Comparison of ENCODE assay signal across 13 cellular contexts in the genomic region with DNA sequence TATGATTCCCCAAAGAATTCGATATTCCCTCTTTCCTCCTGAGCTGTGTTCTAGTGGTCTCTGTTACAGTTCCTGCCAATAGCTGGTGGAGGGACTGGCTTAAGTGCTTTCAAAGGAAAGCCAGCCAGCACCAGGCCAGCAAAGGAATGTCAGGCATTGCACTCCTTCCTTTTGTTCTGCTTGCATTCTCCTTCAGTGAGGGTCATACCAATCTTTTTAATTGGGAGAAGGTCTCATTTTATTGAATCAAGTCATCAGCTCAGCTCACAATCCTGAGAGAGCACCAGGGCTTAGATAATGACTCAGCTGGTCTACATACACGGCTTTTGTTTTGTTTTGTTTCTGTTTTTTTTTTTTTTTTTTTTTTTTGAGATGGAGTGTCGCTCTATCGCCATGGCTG.
DNase-seq lines count a peak whose midpoint lies in the region; ATAC-seq and TF ChIP-seq lines count a peak whose summit lies in the region.
"Had no signal": no experiment of that assay in that cellular context is flagged by ENCODE, and none has a peak within 500 bp of the region (broad histone marks: within the 10 kb centered on the region; RNA-seq: fewer than 3 reads in every experiment).

No MANE protein-coding gene starts in this region.

- TF ChIP-seq CTCF in chondrocyte (IDR thresholded peaks at IDR 0.05): no peak

- no peaks in the 10 kb centered on the region for H3K27me3 Mint-ChIP-seq in chondrocyte (ENCODE audit: low read depth)

- DNase-seq in Caki2 (ENCODE audit: low read depth) (peak; percentile 62), M059J (ENCODE audit: low read depth) (peak; percentile 95), chondrocyte (ENCODE audit: low spot score) (no peak), NCI-H1092 treated with DMSO at 0.1 percent for 48 hours (lab: John Stamatoyannopoulos, UW) (no peak)
- DNase-seq: activated CD4-positive, alpha-beta memory T cell treated with anti-CD3 and anti-CD28 coated beads, Interleukin-2, amount 10 ng/mL, durations not matched to agents 7 days and 5 days; NCI-H524 treated with DMSO at 0.1 percent for 48 hours had no signal

- H3K27ac Mint-ChIP-seq in chondrocyte (ENCODE audit: unreplicated experiment): peak overlapping the region; percentile 90
- H3K27ac Mint-ChIP-seq: activated CD4-positive, alpha-beta memory T cell treated with anti-CD3 and anti-CD28 coated beads, Interleukin-2, amount 10 ng/mL, durations not matched to agents 7 days and 5 days; CD14-positive monocyte had no signal

- ATAC-seq in HG03342 (IDR thresholded peaks at IDR 0.05; ENCODE audit: unreplicated experiment): no peak
- no peak for ATAC-seq in GM18873 (IDR thresholded peaks at IDR 0.05; ENCODE audit: low FRiP score, unreplicated experiment)
- ATAC-seq in HG03432 (IDR thresholded peaks at IDR 0.05; ENCODE audit: unreplicated experiment): no peak

- peak overlapping the region; percentile 11 for H3K27ac ChIP-seq in mesodermal cell (ENCODE audit: low read depth, low read length, severe bottlenecking)
- H3K27ac ChIP-seq: psoas muscle had no signal

- no peaks in the 10 kb centered on the region for H3K9me3 Mint-ChIP-seq in chondrocyte (ENCODE audit: low read depth)
- H3K9me3 Mint-ChIP-seq: activated CD4-positive, alpha-beta memory T cell treated with anti-CD3 and anti-CD28 coated beads, Interleukin-2, amount 10 ng/mL, durations not matched to agents 7 days and 5 days; CD14-positive monocyte had no signal

- H3K9me3 ChIP-seq in mesodermal cell (ENCODE audit: control insufficient read depth, low read length): no peaks in the 10 kb centered on the region
- H3K9me3 ChIP-seq: psoas muscle had no signal

- in situ Hi-C loops in Caki2 (cut with HindIII; ENCODE audit: low pct_unique_long_range_greater_than_20kb, low sequenced_read_pairs): no loop called here

- peaks cover 27% of the 10 kb centered on the region for H3K36me3 Mint-ChIP-seq in chondrocyte (ENCODE audit: low read depth)
- H3K36me3 Mint-ChIP-seq: CD14-positive monocyte, IgD-negative memory B cell had no signal

- H3K36me3 ChIP-seq in mesodermal cell (ENCODE audit: control insufficient read depth, insufficient read depth, low read length): no peaks in the 10 kb centered on the region

- H3K4me3 ChIP-seq in mesodermal cell (ENCODE audit: extremely low read depth, insufficient read depth, low read length, poor library complexity, severe bottlenecking): no peak overlapping the region
- H3K4me3 ChIP-seq: psoas muscle had no signal

- peaks cover 38% of the 10 kb centered on the region for H3K4me1 Mint-ChIP-seq in chondrocyte (ENCODE audit: low read depth)
- H3K4me1 Mint-ChIP-seq: activated CD4-positive, alpha-beta memory T cell treated with anti-CD3 and anti-CD28 coated beads, Interleukin-2, amount 10 ng/mL, durations not matched to agents 7 days and 5 days; CD14-positive monocyte had no signal

- H3K4me1 ChIP-seq in mesodermal cell (ENCODE audit: control insufficient read depth, insufficient read depth, low read length, poor library complexity, severe bottlenecking): peaks cover 14% of the 10 kb centered on the region
- H3K4me1 ChIP-seq: psoas muscle had no signal

- H3K4me3 Mint-ChIP-seq in chondrocyte (ENCODE audit: unreplicated experiment): no peak overlapping the region
- H3K4me3 Mint-ChIP-seq: activated CD4-positive, alpha-beta memory T cell treated with anti-CD3 and anti-CD28 coated beads, Interleukin-2, amount 10 ng/mL, durations not matched to agents 7 days and 5 days; CD14-positive monocyte; IgD-negative memory B cell had no signal

- WGBS in mesodermal cell (ENCODE audit: insufficient coverage in 2 of 2), 2 experiments: 80% methylated on average over 1 of the region's 4 CpGs; no CpG with 5 or more reads in 1 of the 2 experiments

Comparison
In these comparisons a context has a peak if more than half of its experiments do, and no peak if none do; other contexts are left out.
1. DNase-seq: peak in Caki2 (single experiment) and M059J (single experiment); none in chondrocyte (single experiment) and NCI-H1092 treated with DMSO at 0.1 percent for 48 hours (single experiment).